In the genomic region with DNA sequence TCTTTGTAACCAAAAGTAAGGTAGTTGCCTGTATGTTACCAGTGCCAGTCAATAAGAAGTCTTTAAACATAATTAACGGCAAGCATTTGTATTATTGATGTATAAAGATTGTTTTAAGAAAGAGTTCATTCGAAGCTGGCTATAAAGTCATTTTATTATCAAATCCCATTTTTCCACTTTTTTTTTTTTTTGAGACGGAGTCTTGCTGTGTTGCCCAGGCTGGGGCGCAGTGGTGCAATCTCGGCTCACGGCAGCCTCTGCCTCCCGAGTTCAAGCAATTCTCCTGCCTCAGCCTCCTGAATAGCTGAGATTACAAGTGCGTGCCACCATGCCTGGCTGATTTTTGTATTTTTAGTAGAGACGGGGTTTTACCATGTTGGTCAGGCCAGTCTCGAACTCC, we compare ENCODE assay signal across 3 cellular contexts. TPM values are rescaled to one million over a fixed set of nuclear protein-coding genes. Genes with fewer than 3 reads are reported as not detected.
"Had no signal": no experiment of that assay in that cellular context is flagged by ENCODE, and none has a peak within 500 bp of the region (broad histone marks: within the 10 kb centered on the region; RNA-seq: fewer than 3 reads in every experiment).

No MANE protein-coding gene starts in this region.

RNA-seq across cellular contexts. Expression of gene SLC26A8, which starts 8.7 kb away (rescaled TPM):
- total RNA-seq: activated CD8-positive, alpha-beta T cell treated with anti-CD3 and anti-CD28 coated beads, Interleukin-2, amount 10 ng/mL, durations not matched to agents 7 days and 5 days; activated T-helper 1 cell treated with anti-CD3 and anti-CD28 coated beads, Interleukin-12 subunit alpha, Interleukin-12 subunit beta, Interleukin-2, Interleukin-4 antibody, amounts not matched to agents 30 ng/mL and 10 ng/mL and 1 ng/mL, durations not matched to agents 14 hours and 24 hours and 36 hours; SJSA1 had no signal
